ENCODE assay signal across 9 cellular contexts in the genomic region with DNA sequence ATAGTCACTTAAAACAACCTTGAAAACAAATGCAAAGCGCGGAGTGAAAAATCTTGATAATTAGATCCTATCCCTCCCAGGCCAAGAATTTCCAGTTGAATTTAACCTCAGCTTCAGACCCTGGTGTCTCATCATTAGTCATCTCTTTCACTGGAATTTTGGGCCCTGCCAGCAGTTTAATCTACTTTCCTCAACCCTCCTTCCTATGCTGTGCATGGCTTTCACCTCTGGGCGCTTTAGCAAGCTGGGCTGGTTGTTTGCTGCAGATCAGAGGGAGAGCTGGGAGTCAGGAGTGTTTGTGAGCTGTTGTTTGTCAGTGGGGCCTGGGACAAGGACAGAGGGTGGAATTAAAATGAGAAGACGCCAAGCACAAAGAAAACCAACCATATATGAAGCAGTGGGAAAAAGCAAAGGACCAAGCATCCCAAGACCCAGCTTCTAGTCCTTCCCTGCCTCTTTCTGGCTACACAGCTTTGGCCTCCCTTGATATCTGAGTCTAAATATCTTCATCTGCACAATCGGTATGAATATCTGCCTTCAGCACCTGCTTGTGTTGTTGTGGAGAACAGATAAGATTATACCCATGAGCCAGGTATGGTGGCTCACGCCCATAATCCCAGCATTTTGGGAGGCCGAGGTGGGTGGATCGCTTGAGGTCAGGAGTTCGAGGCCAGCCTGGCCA. TPM values are rescaled to one million over a fixed set of nuclear protein-coding genes. Genes with fewer than 3 reads are reported as not detected.
A peak's percentile ranks its signal among the peaks of the same experiment; 100 is the strongest.
DNase-seq lines count a peak whose midpoint lies in the region; ATAC-seq and TF ChIP-seq lines count a peak whose summit lies in the region.
"Had no signal": no experiment of that assay in that cellular context is flagged by ENCODE, and none has a peak within 500 bp of the region (broad histone marks: within the 10 kb centered on the region; RNA-seq: fewer than 3 reads in every experiment).

No MANE protein-coding gene starts in this region.

- TF ChIP-seq CTCF in BJ (IDR thresholded peaks at IDR 0.05; ENCODE audit: insufficient read depth, low read depth, low read length) (peak; percentile 20; the same call in 1 of the 2 replicates), epithelial cell of esophagus (IDR thresholded peaks at IDR 0.05; ENCODE audit: insufficient read depth, low read depth, low read length, missing control alignments) (peak; percentile 27), osteocyte (IDR thresholded peaks at IDR 0.05) (no peak)

- POLR2A ChIA-PET in BJ (lab: Charles Lee): interaction anchor here (0.7 to 0.8 kb wide), 2 partner anchors 10 to 122 kb away, joined by 3 read pairs; no protein-coding TSS in a partner anchor

- CTCF ChIA-PET in BJ (lab: Yijun Ruan, JAX): interaction anchor here (1.1 to 2.4 kb wide), 9 partner anchors 10 to 92 kb away, joined by 3 to 11 read pairs (median 5); partner anchors contain the start of gene MYOF

- H3K27ac Mint-ChIP-seq in osteocyte (ENCODE audit: unreplicated experiment): peak overlapping the region; percentile 98

- no peak overlapping the region for H3K4me3 ChIP-seq in BJ (ENCODE audit: low read depth, low read length)
- H3K4me3 ChIP-seq in epithelial cell of esophagus (ENCODE audit: low read length): peak overlapping the region; percentile 16

- H3K27me3 Mint-ChIP-seq in osteocyte (ENCODE audit: unreplicated experiment): no peaks in the 10 kb centered on the region

- peak overlapping the region; percentile 46 for H3K4me3 Mint-ChIP-seq in osteocyte (ENCODE audit: unreplicated experiment)

- intact Hi-C loops in posterior vena cava (cut with DNase I): no loop called here

- DNase-seq in BJ (ENCODE audit: low read depth) (peak; percentile 90), NCI-H460 (ENCODE audit: extremely low read depth, low read depth) (peak; percentile 81), epithelial cell of esophagus (ENCODE audit: low read depth) (peak; percentile 92), osteocyte (ENCODE audit: extremely low spot score, unreplicated experiment) (no peak), posterior vena cava (ENCODE audit: low spot score) (no peak), NCI-H446 treated with DMSO at 0.1 percent for 48 hours (lab: John Stamatoyannopoulos, UW) (no peak), superior temporal gyrus (ENCODE audit: extremely low spot score) (no peak)
- DNase-seq: NK-92 treated with Interleukin-12 subunit alpha and Interleukin-12 subunit beta, amount 100 ng/mL, for 24 hours had no signal

- H3K27me3 ChIP-seq in BJ (ENCODE audit: control insufficient read depth, insufficient read depth, low read length): no peaks in the 10 kb centered on the region

- no peak for ATAC-seq in HG03469 (IDR thresholded peaks at IDR 0.05; ENCODE audit: unreplicated experiment)

- H3K9me3 Mint-ChIP-seq in osteocyte (ENCODE audit: unreplicated experiment): no peaks in the 10 kb centered on the region

- peaks cover 5% of the 10 kb centered on the region for H3K36me3 ChIP-seq in BJ (ENCODE audit: control insufficient read depth, insufficient read depth, low read length)

- H3K4me1 Mint-ChIP-seq in osteocyte (ENCODE audit: unreplicated experiment): peaks cover 90% of the 10 kb centered on the region

- H3K36me3 Mint-ChIP-seq in osteocyte (ENCODE audit: unreplicated experiment): peaks cover 25% of the 10 kb centered on the region

RNA-seq across cellular contexts. Expression of gene MYOF, which starts 13.5 kb away (rescaled TPM):
- 355 and 425 TPM in 2 replicates for polyA plus RNA-seq in BJ (2011; rRNA removed)
- 316 and 332 TPM in 2 replicates for polyA minus RNA-seq in BJ (2011; rRNA and poly(A)+ RNA removed)
- total RNA-seq in NCI-H460 (2014; rRNA removed; shearing (Covaris generic)): 369 and 488 TPM in 2 replicates
- polyA plus RNA-seq in NCI-H460 (2014; cell fraction: nucleus; rRNA removed): 121 and 172 TPM in 2 replicates
- total RNA-seq in osteocyte: 470 and 517 TPM in 2 replicates
- 100 to 1,000 TPM; 182 to 227 TPM for total RNA-seq in posterior vena cava

RNA-seq across cellular contexts. Expression of gene CEP55, which starts 27.7 kb away (rescaled TPM):
- polyA plus RNA-seq in BJ (2011; rRNA removed): 16.8 and 28.2 TPM in 2 replicates
- polyA minus RNA-seq in BJ (2011; rRNA and poly(A)+ RNA removed): 3.7 and 5.4 TPM in 2 replicates
- 71.8 and 76.0 TPM in 2 replicates for total RNA-seq in NCI-H460 (2014; rRNA removed; shearing (Covaris generic))
- 69.7 and 69.9 TPM in 2 replicates for polyA plus RNA-seq in NCI-H460 (2014; cell fraction: nucleus; rRNA removed)
- total RNA-seq in osteocyte (8.6 and 9.5 TPM in 2 replicates), posterior vena cava (1 to 10 TPM in 1 of 2 donors, under 1 TPM in 1; 0.48 to 1.1 TPM)

Comparison
In these comparisons a context has a peak if more than half of its experiments do, and no peak if none do; other contexts are left out.
1. DNase-seq: peak in BJ (single experiment), NCI-H460 (single experiment) and epithelial cell of esophagus (single experiment); none in osteocyte (single experiment), posterior vena cava (single experiment), NCI-H446 treated with DMSO at 0.1 percent for 48 hours (single experiment) and superior temporal gyrus (single experiment).